Comparison of ENCODE assay signal across 9 cellular contexts in the genomic region with DNA sequence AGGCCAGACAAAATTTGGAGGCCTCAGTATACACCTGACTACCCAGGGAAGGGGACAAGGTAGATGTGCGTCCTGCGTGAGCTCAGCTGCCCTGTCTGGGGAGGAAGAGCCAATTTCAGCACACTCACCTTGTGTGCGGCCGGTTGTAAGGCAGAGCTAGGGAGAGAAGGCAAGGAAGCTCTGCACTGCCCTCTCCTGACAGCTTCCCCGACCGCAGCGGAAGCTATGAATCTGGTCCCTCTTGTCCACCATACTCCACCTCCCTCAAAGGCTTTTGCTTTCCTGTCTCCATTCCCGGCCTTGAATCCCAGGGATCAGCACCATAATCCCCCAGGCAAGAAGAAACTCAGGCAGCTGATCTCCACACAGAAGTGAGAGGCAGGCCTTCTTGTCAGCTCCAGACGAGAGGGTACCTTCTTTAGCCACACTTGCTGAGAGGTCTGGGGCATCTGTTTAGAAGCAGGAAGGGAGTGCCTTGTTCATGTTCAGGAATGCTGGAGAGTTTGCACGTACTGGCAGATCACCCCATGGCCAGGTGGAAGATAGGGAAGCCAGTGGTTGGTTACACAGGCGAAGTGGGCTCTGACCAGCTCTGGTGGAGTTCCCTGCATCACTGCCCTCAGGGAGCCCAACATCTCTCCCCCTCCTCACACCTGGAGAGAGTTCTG.
A peak's percentile ranks its signal among the peaks of the same experiment; 100 is the strongest.
DNase-seq lines count a peak whose midpoint lies in the region; ATAC-seq and TF ChIP-seq lines count a peak whose summit lies in the region.
"Had no signal": no experiment of that assay in that cellular context is flagged by ENCODE, and none has a peak within 500 bp of the region (broad histone marks: within the 10 kb centered on the region; RNA-seq: fewer than 3 reads in every experiment).

No MANE protein-coding gene starts in this region.

- TF ChIP-seq CTCF in cardiac muscle cell (IDR thresholded peaks at IDR 0.05; ENCODE audit: low read depth, low read length) = peak; percentile 73

- no peaks in the 10 kb centered on the region for H3K27me3 ChIP-seq in cardiac muscle cell

- no peaks in the 10 kb centered on the region for H3K9me3 ChIP-seq in cardiac muscle cell (ENCODE audit: low read depth)
- H3K9me3 ChIP-seq: neutrophil had no signal

- H3K36me3 Mint-ChIP-seq in activated naive CD8-positive, alpha-beta T cell treated with anti-CD3 and anti-CD28 coated beads for 36 hours = no peaks in the 10 kb centered on the region

- H3K4me1 Mint-ChIP-seq in activated naive CD8-positive, alpha-beta T cell treated with anti-CD3 and anti-CD28 coated beads for 36 hours = no peaks in the 10 kb centered on the region

- DNase-seq in CMK (ENCODE audit: low read depth) = peak; percentile 12
- peak; percentile 31 to 33 for DNase-seq in Kasumi-1 (lab: John Stamatoyannopoulos, UW)
- peak; percentile 6 for DNase-seq in activated naive CD8-positive, alpha-beta T cell treated with anti-CD3 and anti-CD28 coated beads for 36 hours
- DNase-seq in cardiac muscle cell (ENCODE audit: low read depth in 1 of 2, low spot score in 1 of 2) = peak; percentile 67
- DNase-seq in pons (ENCODE audit: low spot score) = peak; percentile 81
- no peak for DNase-seq in activated CD8-positive, alpha-beta memory T cell treated with anti-CD3 and anti-CD28 coated beads for 24 hours

- H3K4me3 ChIP-seq in cardiac muscle cell = no peak overlapping the region

- H3K27ac ChIP-seq in cardiac muscle cell = no peak overlapping the region
- H3K27ac ChIP-seq: neutrophil had no signal

- H3K36me3 ChIP-seq in cardiac muscle cell = no peaks in the 10 kb centered on the region
- H3K36me3 ChIP-seq: neutrophil had no signal

- no peak overlapping the region for H3K27ac Mint-ChIP-seq in activated naive CD8-positive, alpha-beta T cell treated with anti-CD3 and anti-CD28 coated beads for 36 hours

- no peaks in the 10 kb centered on the region for H3K4me1 ChIP-seq in cardiac muscle cell (ENCODE audit: low read depth)

- no peaks in the 10 kb centered on the region for H3K9me3 Mint-ChIP-seq in activated naive CD8-positive, alpha-beta T cell treated with anti-CD3 and anti-CD28 coated beads for 36 hours

- H3K27me3 Mint-ChIP-seq in activated naive CD8-positive, alpha-beta T cell treated with anti-CD3 and anti-CD28 coated beads for 36 hours = peaks cover 16% of the 10 kb centered on the region

- H3K4me3 Mint-ChIP-seq in activated naive CD8-positive, alpha-beta T cell treated with anti-CD3 and anti-CD28 coated beads for 36 hours = no peak overlapping the region

- peak; percentile 70 for ATAC-seq in GM19043 (IDR thresholded peaks at IDR 0.05; ENCODE audit: low read depth, unreplicated experiment)
- no peak for ATAC-seq in HG03097 (IDR thresholded peaks at IDR 0.05; ENCODE audit: low FRiP score, unreplicated experiment)
